In the genomic region with DNA sequence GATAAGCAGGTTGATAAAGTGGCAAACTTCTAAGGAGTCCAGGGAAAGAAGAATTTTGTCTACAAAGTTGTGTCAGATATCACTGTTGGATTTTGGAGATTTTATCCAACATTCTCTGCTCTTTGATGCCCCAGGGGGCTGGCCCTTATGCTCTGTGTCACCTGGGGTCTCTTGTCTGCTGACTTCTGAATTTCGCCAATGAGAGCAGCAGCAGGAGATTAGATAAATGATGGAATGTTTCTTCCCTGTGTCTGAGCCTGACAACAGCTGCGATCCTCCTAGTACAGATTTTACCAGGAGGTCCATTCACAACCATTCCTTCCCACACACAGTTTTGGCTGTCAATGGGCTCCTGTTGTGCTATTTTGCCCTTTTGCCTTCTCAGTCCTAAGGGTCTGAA, we compare ENCODE assay signal across 17 cellular contexts. TPM values are rescaled to one million over a fixed set of nuclear protein-coding genes. Genes with fewer than 3 reads are reported as not detected.
"Had no signal": no experiment of that assay in that cellular context is flagged by ENCODE, and none has a peak within 500 bp of the region (broad histone marks: within the 10 kb centered on the region; RNA-seq: fewer than 3 reads in every experiment).

No MANE protein-coding gene starts in this region.

- H3K36me3 ChIP-seq: brain microvascular endothelial cell, colonic mucosa, left lung, neutrophil, tibial artery had no signal

- H3K27me3 ChIP-seq: brain microvascular endothelial cell, colonic mucosa, left lung, neutrophil, tibial artery had no signal

- H3K9me3 Mint-ChIP-seq: central memory CD8-positive, alpha-beta T cell had no signal

- H3K9me3 ChIP-seq: colonic mucosa, left lung, neutrophil, tibial artery had no signal

- H3K27ac ChIP-seq: brain microvascular endothelial cell, colonic mucosa, left lung, neutrophil, tibial artery had no signal

- H3K4me3 Mint-ChIP-seq: central memory CD8-positive, alpha-beta T cell had no signal

- ATAC-seq: activated CD4-positive, CD25-positive, alpha-beta regulatory T cell treated with anti-CD3 and anti-CD28 coated beads, Interleukin-2, amount 50 U/mL, for 24 hours; left lung had no signal

- DNase-seq: activated T-cell treated with anti-CD3 and anti-CD28 coated beads for 4 hours, anterior cingulate cortex, colonic mucosa, erythroblast, left lung, posterior cingulate gyrus, substantia nigra, tibial artery had no signal

- H3K4me1 Mint-ChIP-seq: central memory CD8-positive, alpha-beta T cell had no signal

- H3K4me3 ChIP-seq: colonic mucosa, left lung, tibial artery had no signal

- H3K4me1 ChIP-seq: colonic mucosa, left lung had no signal

RNA-seq across cellular contexts. Expression of gene TNP1, which starts 3.2 kb away (rescaled TPM):
- total RNA-seq: colonic mucosa; kidney epithelial cell; left lung; mammary epithelial cell; renal cortical epithelial cell; T-helper 1 cell treated with Interleukin-12 subunit alpha and Interleukin-12 subunit beta and Interleukin-4 antibody, amounts not matched to agents 30 ng/mL and 1 ng/mL, for 36 hours; urinary bladder had no signal
- polyA plus RNA-seq: mammary epithelial cell, urinary bladder had no signal
